Comparison of ENCODE assay signal across 6 cellular contexts in the genomic region with DNA sequence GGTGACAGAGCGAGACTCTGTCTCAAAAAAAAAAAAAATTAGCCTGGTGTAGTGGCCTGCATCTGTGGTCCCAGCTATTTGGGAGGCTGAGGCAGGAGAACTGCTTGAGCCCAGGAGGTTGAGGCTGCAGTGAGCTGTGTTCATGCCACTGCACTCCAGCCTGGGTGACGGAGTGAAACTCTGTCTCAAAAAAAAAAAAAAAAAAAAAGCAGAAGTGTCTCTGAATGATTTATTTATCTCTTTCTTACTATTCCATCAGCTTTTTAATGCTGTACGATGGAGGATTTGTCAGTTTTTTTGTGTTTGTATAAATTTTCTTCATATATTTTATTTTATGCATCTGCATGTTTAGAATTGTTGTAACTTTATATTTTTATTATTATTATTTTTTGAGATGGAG. TPM values are rescaled to one million over a fixed set of nuclear protein-coding genes. Genes with fewer than 3 reads are reported as not detected.
"Had no signal": no experiment of that assay in that cellular context is flagged by ENCODE, and none has a peak within 500 bp of the region (broad histone marks: within the 10 kb centered on the region; RNA-seq: fewer than 3 reads in every experiment).

No MANE protein-coding gene starts in this region.

RNA-seq across cellular contexts. Expression of a gene that starts 33.5 kb away (rescaled TPM):
- total RNA-seq: kidney epithelial cell, left ventricle myocardium superior, lung microvascular endothelial cell, mesothelial cell of epicardium, myocyte had no signal
- polyA plus RNA-seq: keratinocyte had no signal
